20 cellular contexts compared by ENCODE assay signal in the genomic region with DNA sequence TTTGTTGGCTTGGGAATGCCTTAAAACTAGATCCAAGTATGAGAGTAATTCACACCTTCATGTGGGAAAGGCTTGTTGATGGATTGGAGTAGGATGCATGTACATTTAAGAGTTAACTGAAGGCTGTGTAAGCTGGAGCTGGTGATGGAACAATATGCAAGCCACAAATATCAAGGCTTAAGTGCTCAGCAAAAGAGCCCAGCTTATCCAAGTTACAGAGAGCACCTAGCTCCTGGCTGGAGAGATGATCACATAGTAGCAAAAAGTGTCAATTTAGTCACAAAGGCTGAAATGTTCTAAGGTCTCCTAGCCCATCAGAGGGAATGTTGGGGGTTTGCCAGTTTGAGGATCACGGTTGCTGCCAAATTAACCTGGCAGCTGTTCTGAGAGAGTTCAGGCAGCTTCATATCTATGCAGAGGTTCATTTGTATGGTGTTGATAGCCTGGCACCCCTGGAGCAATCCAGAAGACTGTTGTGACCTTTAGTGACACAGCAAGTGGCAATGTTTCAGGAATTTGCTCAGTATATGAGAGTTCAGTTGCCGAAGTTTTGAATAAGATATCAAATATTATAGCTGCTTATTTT.
"Had no signal": no experiment of that assay in that cellular context is flagged by ENCODE, and none has a peak within 500 bp of the region (broad histone marks: within the 10 kb centered on the region; RNA-seq: fewer than 3 reads in every experiment).

No MANE protein-coding gene starts in this region.

- ATAC-seq: left lobe of liver; naive thymus-derived CD8-positive, alpha-beta T cell; stimulated activated naive B cell treated with anti-CD40 and anti-IgM and Interleukin-4, amounts not matched to agents 10 μg/mL and 1 μg/mL and 100 μg/mL, for 72 hours; upper lobe of right lung had no signal

- H3K27me3 ChIP-seq: neural progenitor cell, upper lobe of right lung had no signal

- H3K27ac ChIP-seq: neural progenitor cell, upper lobe of right lung had no signal

- H3K9me3 ChIP-seq: upper lobe of right lung had no signal

- DNase-seq: activated CD4-positive, alpha-beta memory T cell treated with anti-CD3 and anti-CD28 coated beads, Interleukin-2, amount 10 ng/mL, durations not matched to agents 7 days and 5 days; activated CD4-positive, alpha-beta T cell treated with anti-CD3 and anti-CD28 coated beads for 48 hours; activated effector memory CD4-positive, alpha-beta T cell treated with anti-CD3 and anti-CD28 coated beads, Interleukin-2, amount 50 U/mL, for 16 hours; activated naive CD4-positive, alpha-beta T cell treated with anti-CD3 and anti-CD28 coated beads, Interleukin-2, amount 10 ng/mL, durations not matched to agents 7 days and 5 days; activated T-cell treated with anti-CD3 and anti-CD28 coated beads for 4 hours; anterior cingulate cortex; central memory CD4-positive, alpha-beta T cell; dermis blood vessel endothelial cell; effector CD8-positive, alpha-beta T cell; erythroblast; foreskin fibroblast; kidney; naive thymus-derived CD8-positive, alpha-beta T cell; posterior cingulate gyrus; stimulated activated CD4-positive, alpha-beta T cell treated with anti-CD3 and anti-CD28 coated beads, Interleukin-2, amount 100 ng/mL, for 48 hours; stimulated activated CD8-positive, alpha-beta memory T cell treated with anti-CD3 and anti-CD28 coated beads, Interleukin-4, amount 100 ng/mL, for 48 hours; stimulated activated naive B cell treated with anti-CD40 and anti-IgM and Interleukin-4, amounts not matched to agents 10 μg/mL and 1 μg/mL and 100 μg/mL, for 72 hours; upper lobe of right lung had no signal

- H3K4me3 ChIP-seq: neural progenitor cell, upper lobe of right lung had no signal

- H3K4me1 ChIP-seq: neural progenitor cell, upper lobe of right lung had no signal
